ENCODE assay signal across 1 cellular context in genomic region chr2:170341684-170342631, GRCh38.
TF ChIP-seq lines count a peak whose summit lies in the region.

No MANE protein-coding gene starts in this region.

TF ChIP-seq in WTC11, 78 proteins besides CTCF, POLR2A, EP300 and RAD21 (continued from another document):
- TF ChIP-seq, protein P1, sequence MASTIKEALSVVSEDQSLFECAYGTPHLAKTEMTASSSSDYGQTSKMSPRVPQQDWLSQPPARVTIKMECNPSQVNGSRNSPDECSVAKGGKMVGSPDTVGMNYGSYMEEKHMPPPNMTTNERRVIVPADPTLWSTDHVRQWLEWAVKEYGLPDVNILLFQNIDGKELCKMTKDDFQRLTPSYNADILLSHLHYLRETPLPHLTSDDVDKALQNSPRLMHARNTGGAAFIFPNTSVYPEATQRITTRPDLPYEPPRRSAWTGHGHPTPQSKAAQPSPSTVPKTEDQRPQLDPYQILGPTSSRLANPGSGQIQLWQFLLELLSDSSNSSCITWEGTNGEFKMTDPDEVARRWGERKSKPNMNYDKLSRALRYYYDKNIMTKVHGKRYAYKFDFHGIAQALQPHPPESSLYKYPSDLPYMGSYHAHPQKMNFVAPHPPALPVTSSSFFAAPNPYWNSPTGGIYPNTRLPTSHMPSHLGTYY (CRISPR knock-in tag; IDR thresholded peaks at IDR 0.05): no peak
- no peak for TF ChIP-seq IRF1 (CRISPR knock-in tag; IDR thresholded peaks at IDR 0.05)
- TF ChIP-seq, protein P2, sequence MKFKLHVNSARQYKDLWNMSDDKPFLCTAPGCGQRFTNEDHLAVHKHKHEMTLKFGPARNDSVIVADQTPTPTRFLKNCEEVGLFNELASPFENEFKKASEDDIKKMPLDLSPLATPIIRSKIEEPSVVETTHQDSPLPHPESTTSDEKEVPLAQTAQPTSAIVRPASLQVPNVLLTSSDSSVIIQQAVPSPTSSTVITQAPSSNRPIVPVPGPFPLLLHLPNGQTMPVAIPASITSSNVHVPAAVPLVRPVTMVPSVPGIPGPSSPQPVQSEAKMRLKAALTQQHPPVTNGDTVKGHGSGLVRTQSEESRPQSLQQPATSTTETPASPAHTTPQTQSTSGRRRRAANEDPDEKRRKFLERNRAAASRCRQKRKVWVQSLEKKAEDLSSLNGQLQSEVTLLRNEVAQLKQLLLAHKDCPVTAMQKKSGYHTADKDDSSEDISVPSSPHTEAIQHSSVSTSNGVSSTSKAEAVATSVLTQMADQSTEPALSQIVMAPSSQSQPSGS (CRISPR knock-in tag; IDR thresholded peaks at IDR 0.05; ENCODE audit: borderline replicate concordance, low read depth): no peak
- TF ChIP-seq, protein P3, sequence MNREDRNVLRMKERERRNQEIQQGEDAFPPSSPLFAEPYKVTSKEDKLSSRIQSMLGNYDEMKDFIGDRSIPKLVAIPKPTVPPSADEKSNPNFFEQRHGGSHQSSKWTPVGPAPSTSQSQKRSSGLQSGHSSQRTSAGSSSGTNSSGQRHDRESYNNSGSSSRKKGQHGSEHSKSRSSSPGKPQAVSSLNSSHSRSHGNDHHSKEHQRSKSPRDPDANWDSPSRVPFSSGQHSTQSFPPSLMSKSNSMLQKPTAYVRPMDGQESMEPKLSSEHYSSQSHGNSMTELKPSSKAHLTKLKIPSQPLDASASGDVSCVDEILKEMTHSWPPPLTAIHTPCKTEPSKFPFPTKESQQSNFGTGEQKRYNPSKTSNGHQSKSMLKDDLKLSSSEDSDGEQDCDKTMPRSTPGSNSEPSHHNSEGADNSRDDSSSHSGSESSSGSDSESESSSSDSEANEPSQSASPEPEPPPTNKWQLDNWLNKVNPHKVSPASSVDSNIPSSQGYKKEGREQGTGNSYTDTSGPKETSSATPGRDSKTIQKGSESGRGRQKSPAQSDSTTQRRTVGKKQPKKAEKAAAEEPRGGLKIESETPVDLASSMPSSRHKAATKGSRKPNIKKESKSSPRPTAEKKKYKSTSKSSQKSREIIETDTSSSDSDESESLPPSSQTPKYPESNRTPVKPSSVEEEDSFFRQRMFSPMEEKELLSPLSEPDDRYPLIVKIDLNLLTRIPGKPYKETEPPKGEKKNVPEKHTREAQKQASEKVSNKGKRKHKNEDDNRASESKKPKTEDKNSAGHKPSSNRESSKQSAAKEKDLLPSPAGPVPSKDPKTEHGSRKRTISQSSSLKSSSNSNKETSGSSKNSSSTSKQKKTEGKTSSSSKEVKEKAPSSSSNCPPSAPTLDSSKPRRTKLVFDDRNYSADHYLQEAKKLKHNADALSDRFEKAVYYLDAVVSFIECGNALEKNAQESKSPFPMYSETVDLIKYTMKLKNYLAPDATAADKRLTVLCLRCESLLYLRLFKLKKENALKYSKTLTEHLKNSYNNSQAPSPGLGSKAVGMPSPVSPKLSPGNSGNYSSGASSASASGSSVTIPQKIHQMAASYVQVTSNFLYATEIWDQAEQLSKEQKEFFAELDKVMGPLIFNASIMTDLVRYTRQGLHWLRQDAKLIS (CRISPR knock-in tag; IDR thresholded peaks at IDR 0.05; ENCODE audit: borderline replicate concordance): no peak
